Comparison of ENCODE assay signal across 8 cellular contexts in the genomic region with DNA sequence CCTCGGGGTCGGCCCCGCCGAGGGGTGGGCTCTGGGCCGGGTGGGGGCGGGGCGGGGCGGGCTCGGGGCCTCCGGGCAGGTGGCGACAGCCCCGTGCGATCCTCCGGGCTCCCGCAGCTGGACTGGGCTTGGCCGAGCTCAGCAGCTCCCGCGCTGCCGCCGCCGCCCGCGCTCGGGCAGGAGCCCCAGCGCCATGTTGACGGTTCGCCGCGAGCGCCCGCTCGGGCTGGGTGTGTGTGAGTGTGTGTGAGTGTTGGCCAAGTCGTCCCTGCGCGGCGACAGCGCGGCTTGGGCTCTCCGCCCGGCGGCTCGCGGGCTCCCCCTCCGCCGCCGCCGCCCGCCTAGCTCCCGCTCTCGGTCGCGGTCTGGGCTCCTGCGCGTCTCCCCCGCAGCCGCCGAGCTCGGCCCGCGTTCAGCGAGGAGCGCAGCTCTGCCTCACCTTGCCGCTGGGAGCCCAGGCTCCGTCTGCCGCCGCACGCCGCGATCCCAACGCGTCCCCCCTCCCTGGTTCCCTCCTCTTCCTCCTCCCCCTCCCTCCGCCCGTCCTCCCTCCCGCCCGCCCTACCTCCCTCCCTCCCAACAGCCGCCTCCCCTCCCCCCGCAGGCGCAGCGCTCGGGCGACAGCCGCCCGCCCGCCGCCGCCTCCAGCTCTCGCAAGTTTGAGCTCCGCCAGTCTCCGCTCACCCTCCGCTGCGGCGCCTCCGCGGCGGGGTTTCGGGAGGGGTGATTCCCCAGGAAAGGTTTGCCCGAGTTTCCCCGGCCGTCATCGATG. TPM values are rescaled to one million over a fixed set of nuclear protein-coding genes. Genes with fewer than 3 reads are reported as not detected.
DNase-seq lines count a peak whose midpoint lies in the region; ATAC-seq and TF ChIP-seq lines count a peak whose summit lies in the region.

Gene BCOR (minus strand): TSS at position 467 of the 772 bp plus-strand sequence. CDS start 20,029 bp downstream, outside the sequence.

- POLR2A ChIA-PET in T-cell (lab: Charles Lee), result interaction anchor here in 1 of 2 donors (0.6 kb wide), 4 partner anchors 9 to 538 kb away, joined by 3 to 16 read pairs (median 4); no protein-coding TSS in a partner anchor

- H3K9me3 ChIP-seq in KOPT-K1 (ENCODE audit: insufficient read depth, low read length, poor library complexity, severe bottlenecking) (no peaks in the 10 kb centered on the region), right cardiac atrium (ENCODE audit: control insufficient read depth, low read length) (no peaks in the 10 kb centered on the region)

- peak within 1 kb of the TSS; percentile 88 to 95 (median 88) for H3K4me3 Mint-ChIP-seq in T-cell

- ATAC-seq in T-cell (replicated peaks in 1 of 4) (peak; percentile 46 to 55 (median 52)), right cardiac atrium (peak; percentile 51 to 62), HG03097 (IDR thresholded peaks at IDR 0.05; ENCODE audit: low FRiP score, unreplicated experiment) (no peak)

- H3K9me3 Mint-ChIP-seq in T-cell, result no peaks in the 10 kb centered on the region

- peaks cover 22 to 37% (median 24%) of the 10 kb centered on the region in 3 donors for H3K4me1 Mint-ChIP-seq in T-cell

- DNase-seq in NCI-H1436 (lab: John Stamatoyannopoulos, UW), result peak; percentile 63
- DNase-seq in NCI-H1436 treated with DMSO at 0.1 percent for 48 hours (lab: John Stamatoyannopoulos, UW), result no peak
- DNase-seq in T-cell, result peak in 33 of 34 experiments; percentile 25 to 79 (median 57)
- peak in 47 of 56 donors; percentile 21 to 85 (median 59) for DNase-seq in amygdala (lab: John Stamatoyannopoulos, UW)
- DNase-seq in right cardiac atrium, result peak; percentile 78 to 92 (median 89)
- DNase-seq in retinal pigment epithelial cell (ENCODE audit: low read depth), result no peak

- no peaks in the 10 kb centered on the region for H3K27me3 ChIP-seq in right cardiac atrium (ENCODE audit: control insufficient read depth, insufficient read depth)

- no peaks in the 10 kb centered on the region for H3K36me3 Mint-ChIP-seq in T-cell

- H3K4me1 ChIP-seq in right cardiac atrium (ENCODE audit: control insufficient read depth, insufficient read depth, low read length), result no peaks in the 10 kb centered on the region

- H3K27ac ChIP-seq in KOPT-K1 (ENCODE audit: low read depth, low read length, poor library complexity, severe bottlenecking) (peak within 1 kb of the TSS; percentile 78), right cardiac atrium (ENCODE audit: low read length) (peak within 1 kb of the TSS; percentile 96)

- WGBS in right cardiac atrium, result under 1% methylated on average over 79 of the region's 100 CpGs

- intact Hi-C loops in right cardiac atrium (cut with DNase I), result loop anchor here in 2 of 4 donors (5.0 to 10.0 kb wide), 5 partner anchors 55 to 363 kb away; no protein-coding TSS in a partner anchor

- peaks cover 0 to 10% of the 10 kb centered on the region in 2 donors for H3K27me3 Mint-ChIP-seq in T-cell

- CTCF ChIA-PET in T-cell (lab: Charles Lee), result interaction anchor here in 1 of 2 donors (0.6 to 1.4 kb wide), 7 partner anchors 13 to 1291 kb away, joined by 3 to 5 read pairs (median 3); no protein-coding TSS in a partner anchor

- TF ChIP-seq CTCF in retinal pigment epithelial cell (conservative IDR thresholded peaks at IDR 0.05; ENCODE audit: low read depth, low read length), result no peak

- H3K27ac Mint-ChIP-seq in T-cell, result peak within 1 kb of the TSS; percentile 85 to 91

- peaks cover 4% of the 10 kb centered on the region; the same call in 1 of the 2 replicates for H3K36me3 ChIP-seq in KOPT-K1 (ENCODE audit: insufficient read depth, low read length)

- peak within 1 kb of the TSS; percentile 97 for H3K4me3 ChIP-seq in right cardiac atrium (ENCODE audit: low read length)
- H3K4me3 ChIP-seq in retinal pigment epithelial cell (ENCODE audit: low read length), result peak within 1 kb of the TSS; percentile 59

RNA-seq across cellular contexts. Expression of gene BCOR, which starts in this region (rescaled TPM):
- total RNA-seq in T-cell, result 10 to 100 TPM; 24.4 to 49.2 (median 42.2) TPM
- 10 to 100 TPM; 18.1 to 30.1 (median 20.5) TPM for total RNA-seq in right cardiac atrium
- polyA plus RNA-seq in right cardiac atrium, result 11.1 TPM

Comparison
In these comparisons a context has a peak if more than half of its experiments do, and no peak if none do; other contexts are left out.
1. DNase-seq: peak in NCI-H1436 (single experiment), T-cell (33 of 34), amygdala (47 of 56) and right cardiac atrium (3 of 3); none in NCI-H1436 treated with DMSO at 0.1 percent for 48 hours (single experiment) and retinal pigment epithelial cell (single experiment).